ENCODE assay signal across 26 cellular contexts in genomic region chr11:70596091-70596490, GRCh38.
"Had no signal": no experiment of that assay in that cellular context is flagged by ENCODE, and none has a peak within 500 bp of the region (broad histone marks: within the 10 kb centered on the region; RNA-seq: fewer than 3 reads in every experiment).

No MANE protein-coding gene starts in this region.

- DNase-seq: activated CD4-positive, alpha-beta T cell treated with anti-CD3 and anti-CD28 coated beads for 36 hours; activated CD4-positive, alpha-beta T cell treated with anti-CD3 and anti-CD28 coated beads, Interleukin-2, amount 10 ng/mL, durations not matched to agents 7 days and 5 days; activated CD4-positive, alpha-beta T cell treated with anti-CD3 and anti-CD28 coated beads, Interleukin-2, amount 50 U/mL, for 48 hours; activated CD8-positive, alpha-beta T cell treated with anti-CD3 and anti-CD28 coated beads, Interleukin-2, amount 10 ng/mL, durations not matched to agents 7 days and 5 days; activated gamma-delta T cell; activated naive CD4-positive, alpha-beta T cell treated with Interleukin-2 at 50 U/mL for 16 hours; activated naive CD8-positive, alpha-beta T cell treated with anti-CD3 and anti-CD28 coated beads, Interleukin-2, amount 10 ng/mL, durations not matched to agents 7 days and 5 days; activated T-cell treated with anti-CD3 and anti-CD28 coated beads, Interleukin-2, amount 50 U/mL, for 24 hours; amygdala; caudate nucleus; cerebellar nuclear complex; NCI-H1048; NCI-H1105 treated with DMSO at 0.1 percent for 48 hours; NCI-H1436; NCI-H1694; NCI-H1930; NCI-H2081 treated with DMSO at 0.1 percent for 48 hours; NCI-H345; NCI-H526; NCI-H748 treated with DMSO at 0.1 percent for 48 hours; PC-9; T1000 had no signal

- ATAC-seq: activated CD4-positive, alpha-beta T cell treated with anti-CD3 and anti-CD28 coated beads for 36 hours; activated CD4-positive, CD25-positive, alpha-beta regulatory T cell treated with anti-CD3 and anti-CD28 coated beads, Interleukin-2, amount 50 U/mL, for 24 hours; activated CD8-positive, alpha-beta T cell treated with anti-CD3 and anti-CD28 coated beads, Interleukin-2, amount 10 ng/mL, durations not matched to agents 7 days and 5 days had no signal

- H3K27ac ChIP-seq: PC-9, SK-N-MC had no signal

- H3K4me3 ChIP-seq: PC-9, SK-N-MC had no signal

- H3K4me2 ChIP-seq: PC-9 had no signal

- FAIRE-seq: bronchial epithelial cell, TTC549 had no signal
